ENCODE assay signal across 3 cellular contexts in the genomic region with DNA sequence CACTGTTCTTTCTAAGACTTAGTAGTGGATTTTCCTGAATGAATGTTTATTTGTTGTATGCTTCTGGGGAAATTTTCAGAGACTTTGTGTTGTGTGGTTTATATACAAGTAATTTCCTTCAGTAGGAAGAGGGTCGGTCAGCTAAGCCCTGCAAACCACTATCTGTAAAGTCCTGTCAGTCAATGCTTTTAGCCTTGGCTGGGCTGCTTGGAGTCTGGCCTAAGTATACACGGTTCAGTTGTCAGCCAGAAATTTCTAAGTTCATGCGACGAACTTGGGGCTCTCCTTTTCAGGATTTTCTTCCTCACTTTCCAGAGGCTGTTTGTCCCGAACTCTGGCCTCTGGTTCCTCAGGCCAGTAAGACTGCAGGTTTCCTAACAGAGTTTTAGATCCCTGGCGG.
TF ChIP-seq lines count a peak whose summit lies in the region.

No MANE protein-coding gene starts in this region.

TF ChIP-seq in liver, 16 proteins besides CTCF, POLR2A, EP300 and RAD21:
- TF ChIP-seq FOXA2 (IDR thresholded peaks at IDR 0.05): peak; percentile 42
- TF ChIP-seq NR2F2 (IDR thresholded peaks at IDR 0.05): no peak

TF ChIP-seq in HepG2, 621 proteins besides CTCF, POLR2A, EP300 and RAD21 (continues in another document):
- TF ChIP-seq, protein P1, sequence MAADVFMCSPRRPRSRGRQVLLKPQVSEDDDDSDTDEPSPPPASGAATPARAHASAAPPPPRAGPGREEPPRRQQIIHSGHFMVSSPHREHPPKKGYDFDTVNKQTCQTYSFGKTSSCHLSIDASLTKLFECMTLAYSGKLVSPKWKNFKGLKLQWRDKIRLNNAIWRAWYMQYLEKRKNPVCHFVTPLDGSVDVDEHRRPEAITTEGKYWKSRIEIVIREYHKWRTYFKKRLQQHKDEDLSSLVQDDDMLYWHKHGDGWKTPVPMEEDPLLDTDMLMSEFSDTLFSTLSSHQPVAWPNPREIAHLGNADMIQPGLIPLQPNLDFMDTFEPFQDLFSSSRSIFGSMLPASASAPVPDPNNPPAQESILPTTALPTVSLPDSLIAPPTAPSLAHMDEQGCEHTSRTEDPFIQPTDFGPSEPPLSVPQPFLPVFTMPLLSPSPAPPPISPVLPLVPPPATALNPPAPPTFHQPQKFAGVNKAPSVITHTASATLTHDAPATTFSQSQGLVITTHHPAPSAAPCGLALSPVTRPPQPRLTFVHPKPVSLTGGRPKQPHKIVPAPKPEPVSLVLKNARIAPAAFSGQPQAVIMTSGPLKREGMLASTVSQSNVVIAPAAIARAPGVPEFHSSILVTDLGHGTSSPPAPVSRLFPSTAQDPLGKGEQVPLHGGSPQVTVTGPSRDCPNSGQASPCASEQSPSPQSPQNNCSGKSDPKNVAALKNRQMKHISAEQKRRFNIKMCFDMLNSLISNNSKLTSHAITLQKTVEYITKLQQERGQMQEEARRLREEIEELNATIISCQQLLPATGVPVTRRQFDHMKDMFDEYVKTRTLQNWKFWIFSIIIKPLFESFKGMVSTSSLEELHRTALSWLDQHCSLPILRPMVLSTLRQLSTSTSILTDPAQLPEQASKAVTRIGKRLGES (CRISPR knock-in tag; IDR thresholded peaks at IDR 0.05; ENCODE audit: borderline replicate concordance): no peak
- TF ChIP-seq U2AF2 (IDR thresholded peaks at IDR 0.05; ENCODE audit: low read depth, low read length): no peak
- TF ChIP-seq, protein P2, sequence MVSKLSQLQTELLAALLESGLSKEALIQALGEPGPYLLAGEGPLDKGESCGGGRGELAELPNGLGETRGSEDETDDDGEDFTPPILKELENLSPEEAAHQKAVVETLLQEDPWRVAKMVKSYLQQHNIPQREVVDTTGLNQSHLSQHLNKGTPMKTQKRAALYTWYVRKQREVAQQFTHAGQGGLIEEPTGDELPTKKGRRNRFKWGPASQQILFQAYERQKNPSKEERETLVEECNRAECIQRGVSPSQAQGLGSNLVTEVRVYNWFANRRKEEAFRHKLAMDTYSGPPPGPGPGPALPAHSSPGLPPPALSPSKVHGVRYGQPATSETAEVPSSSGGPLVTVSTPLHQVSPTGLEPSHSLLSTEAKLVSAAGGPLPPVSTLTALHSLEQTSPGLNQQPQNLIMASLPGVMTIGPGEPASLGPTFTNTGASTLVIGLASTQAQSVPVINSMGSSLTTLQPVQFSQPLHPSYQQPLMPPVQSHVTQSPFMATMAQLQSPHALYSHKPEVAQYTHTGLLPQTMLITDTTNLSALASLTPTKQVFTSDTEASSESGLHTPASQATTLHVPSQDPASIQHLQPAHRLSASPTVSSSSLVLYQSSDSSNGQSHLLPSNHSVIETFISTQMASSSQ (IDR thresholded peaks at IDR 0.05; ENCODE audit: low read depth): no peak
- TF ChIP-seq, protein P2 (CRISPR knock-in tag; IDR thresholded peaks at IDR 0.05; ENCODE audit: borderline replicate concordance): no peak
- TF ChIP-seq, protein P3, sequence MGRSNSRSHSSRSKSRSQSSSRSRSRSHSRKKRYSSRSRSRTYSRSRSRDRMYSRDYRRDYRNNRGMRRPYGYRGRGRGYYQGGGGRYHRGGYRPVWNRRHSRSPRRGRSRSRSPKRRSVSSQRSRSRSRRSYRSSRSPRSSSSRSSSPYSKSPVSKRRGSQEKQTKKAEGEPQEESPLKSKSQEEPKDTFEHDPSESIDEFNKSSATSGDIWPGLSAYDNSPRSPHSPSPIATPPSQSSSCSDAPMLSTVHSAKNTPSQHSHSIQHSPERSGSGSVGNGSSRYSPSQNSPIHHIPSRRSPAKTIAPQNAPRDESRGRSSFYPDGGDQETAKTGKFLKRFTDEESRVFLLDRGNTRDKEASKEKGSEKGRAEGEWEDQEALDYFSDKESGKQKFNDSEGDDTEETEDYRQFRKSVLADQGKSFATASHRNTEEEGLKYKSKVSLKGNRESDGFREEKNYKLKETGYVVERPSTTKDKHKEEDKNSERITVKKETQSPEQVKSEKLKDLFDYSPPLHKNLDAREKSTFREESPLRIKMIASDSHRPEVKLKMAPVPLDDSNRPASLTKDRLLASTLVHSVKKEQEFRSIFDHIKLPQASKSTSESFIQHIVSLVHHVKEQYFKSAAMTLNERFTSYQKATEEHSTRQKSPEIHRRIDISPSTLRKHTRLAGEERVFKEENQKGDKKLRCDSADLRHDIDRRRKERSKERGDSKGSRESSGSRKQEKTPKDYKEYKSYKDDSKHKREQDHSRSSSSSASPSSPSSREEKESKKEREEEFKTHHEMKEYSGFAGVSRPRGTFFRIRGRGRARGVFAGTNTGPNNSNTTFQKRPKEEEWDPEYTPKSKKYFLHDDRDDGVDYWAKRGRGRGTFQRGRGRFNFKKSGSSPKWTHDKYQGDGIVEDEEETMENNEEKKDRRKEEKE (IDR thresholded peaks at IDR 0.05): no peak
- TF ChIP-seq ELF3 (CRISPR knock-in tag; IDR thresholded peaks at IDR 0.05): no peak
- TF ChIP-seq MED8 (CRISPR knock-in tag; IDR thresholded peaks at IDR 0.05; ENCODE audit: insufficient replicate concordance): no peak
- no peak for TF ChIP-seq ZKSCAN5 (CRISPR knock-in tag; IDR thresholded peaks at IDR 0.05)
- TF ChIP-seq, protein P4, sequence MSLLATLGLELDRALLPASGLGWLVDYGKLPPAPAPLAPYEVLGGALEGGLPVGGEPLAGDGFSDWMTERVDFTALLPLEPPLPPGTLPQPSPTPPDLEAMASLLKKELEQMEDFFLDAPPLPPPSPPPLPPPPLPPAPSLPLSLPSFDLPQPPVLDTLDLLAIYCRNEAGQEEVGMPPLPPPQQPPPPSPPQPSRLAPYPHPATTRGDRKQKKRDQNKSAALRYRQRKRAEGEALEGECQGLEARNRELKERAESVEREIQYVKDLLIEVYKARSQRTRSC (CRISPR knock-in tag; IDR thresholded peaks at IDR 0.05; ENCODE audit: low read depth): no peak
- TF ChIP-seq, protein P5, sequence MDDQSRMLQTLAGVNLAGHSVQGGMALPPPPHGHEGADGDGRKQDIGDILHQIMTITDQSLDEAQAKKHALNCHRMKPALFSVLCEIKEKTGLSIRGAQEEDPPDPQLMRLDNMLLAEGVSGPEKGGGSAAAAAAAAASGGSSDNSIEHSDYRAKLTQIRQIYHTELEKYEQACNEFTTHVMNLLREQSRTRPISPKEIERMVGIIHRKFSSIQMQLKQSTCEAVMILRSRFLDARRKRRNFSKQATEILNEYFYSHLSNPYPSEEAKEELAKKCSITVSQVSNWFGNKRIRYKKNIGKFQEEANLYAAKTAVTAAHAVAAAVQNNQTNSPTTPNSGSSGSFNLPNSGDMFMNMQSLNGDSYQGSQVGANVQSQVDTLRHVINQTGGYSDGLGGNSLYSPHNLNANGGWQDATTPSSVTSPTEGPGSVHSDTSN (CRISPR knock-in tag; IDR thresholded peaks at IDR 0.05; ENCODE audit: borderline replicate concordance): no peak
- no peak for TF ChIP-seq ZNF776 (CRISPR knock-in tag; IDR thresholded peaks at IDR 0.05)
- no peak for TF ChIP-seq NONO (IDR thresholded peaks at IDR 0.05)
- no peak for TF ChIP-seq NONO (CRISPR knock-in tag; conservative IDR thresholded peaks at IDR 0.05)

TF ChIP-seq in endothelial cell of umbilical vein, 7 proteins besides CTCF, POLR2A, EP300 and RAD21:
- TF ChIP-seq EZH2 (IDR thresholded peaks at IDR 0.05; ENCODE audit: borderline replicate concordance, low read depth, low read length, severe bottlenecking): no peak
- no peak for TF ChIP-seq POLR2AphosphoS5 (IDR thresholded peaks at IDR 0.05; ENCODE audit: insufficient read depth, low read depth, low read length)
- TF ChIP-seq, protein P6, sequence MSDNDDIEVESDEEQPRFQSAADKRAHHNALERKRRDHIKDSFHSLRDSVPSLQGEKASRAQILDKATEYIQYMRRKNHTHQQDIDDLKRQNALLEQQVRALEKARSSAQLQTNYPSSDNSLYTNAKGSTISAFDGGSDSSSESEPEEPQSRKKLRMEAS (IDR thresholded peaks at IDR 0.05; ENCODE audit: insufficient read depth, insufficient read length): no peak
- no peak for TF ChIP-seq FOS (IDR thresholded peaks at IDR 0.05; ENCODE audit: borderline replicate concordance, insufficient read depth, low read length)
